ENCODE assay signal across 1 cellular context in genomic region chr3:153273767-153274443, GRCh38.
A peak's percentile ranks its signal among the peaks of the same experiment; 100 is the strongest.
TF ChIP-seq lines count a peak whose summit lies in the region.

No MANE protein-coding gene starts in this region.

TF ChIP-seq in SK-N-SH, 30 proteins besides CTCF, POLR2A, EP300 and RAD21:
- no peak for TF ChIP-seq IRF3 (IDR thresholded peaks at IDR 0.05; ENCODE audit: low read depth, low read length)
- no peak for TF ChIP-seq NRF1 (IDR thresholded peaks at IDR 0.05; ENCODE audit: low read depth, low read length)
- no peak for TF ChIP-seq RXRA (IDR thresholded peaks at IDR 0.05; ENCODE audit: borderline replicate concordance, low read depth)
- TF ChIP-seq RFX5 (IDR thresholded peaks at IDR 0.05; ENCODE audit: low read length) = no peak
- TF ChIP-seq CHD2 (IDR thresholded peaks at IDR 0.05; ENCODE audit: low read length, partially characterized antibody) = no peak
- peak; percentile 67; the same call in 1 of the 2 replicates for TF ChIP-seq FOSL2 (IDR thresholded peaks at IDR 0.05; ENCODE audit: borderline replicate concordance, low read depth)
- TF ChIP-seq TAF1 (IDR thresholded peaks at IDR 0.05; ENCODE audit: borderline replicate concordance, low read depth, low read length) = no peak
- TF ChIP-seq EZH2phosphoT487 (IDR thresholded peaks at IDR 0.05; ENCODE audit: borderline replicate concordance, low read depth) = no peak
- TF ChIP-seq MXI1 (IDR thresholded peaks at IDR 0.05; ENCODE audit: low read depth, low read length) = no peak
- TF ChIP-seq USF1 (IDR thresholded peaks at IDR 0.05; ENCODE audit: borderline replicate concordance, low read depth) = no peak
- peak; percentile 66 for TF ChIP-seq MEF2A (IDR thresholded peaks at IDR 0.05; ENCODE audit: borderline replicate concordance, low read depth)
- no peak for TF ChIP-seq TEAD4 (IDR thresholded peaks at IDR 0.05; ENCODE audit: borderline replicate concordance, insufficient read depth)
- no peak for TF ChIP-seq ZBTB33 (IDR thresholded peaks at IDR 0.05; ENCODE audit: borderline replicate concordance, low read depth)
- TF ChIP-seq RCOR1 (IDR thresholded peaks at IDR 0.05; ENCODE audit: low read length) = no peak
- TF ChIP-seq, protein P1, sequence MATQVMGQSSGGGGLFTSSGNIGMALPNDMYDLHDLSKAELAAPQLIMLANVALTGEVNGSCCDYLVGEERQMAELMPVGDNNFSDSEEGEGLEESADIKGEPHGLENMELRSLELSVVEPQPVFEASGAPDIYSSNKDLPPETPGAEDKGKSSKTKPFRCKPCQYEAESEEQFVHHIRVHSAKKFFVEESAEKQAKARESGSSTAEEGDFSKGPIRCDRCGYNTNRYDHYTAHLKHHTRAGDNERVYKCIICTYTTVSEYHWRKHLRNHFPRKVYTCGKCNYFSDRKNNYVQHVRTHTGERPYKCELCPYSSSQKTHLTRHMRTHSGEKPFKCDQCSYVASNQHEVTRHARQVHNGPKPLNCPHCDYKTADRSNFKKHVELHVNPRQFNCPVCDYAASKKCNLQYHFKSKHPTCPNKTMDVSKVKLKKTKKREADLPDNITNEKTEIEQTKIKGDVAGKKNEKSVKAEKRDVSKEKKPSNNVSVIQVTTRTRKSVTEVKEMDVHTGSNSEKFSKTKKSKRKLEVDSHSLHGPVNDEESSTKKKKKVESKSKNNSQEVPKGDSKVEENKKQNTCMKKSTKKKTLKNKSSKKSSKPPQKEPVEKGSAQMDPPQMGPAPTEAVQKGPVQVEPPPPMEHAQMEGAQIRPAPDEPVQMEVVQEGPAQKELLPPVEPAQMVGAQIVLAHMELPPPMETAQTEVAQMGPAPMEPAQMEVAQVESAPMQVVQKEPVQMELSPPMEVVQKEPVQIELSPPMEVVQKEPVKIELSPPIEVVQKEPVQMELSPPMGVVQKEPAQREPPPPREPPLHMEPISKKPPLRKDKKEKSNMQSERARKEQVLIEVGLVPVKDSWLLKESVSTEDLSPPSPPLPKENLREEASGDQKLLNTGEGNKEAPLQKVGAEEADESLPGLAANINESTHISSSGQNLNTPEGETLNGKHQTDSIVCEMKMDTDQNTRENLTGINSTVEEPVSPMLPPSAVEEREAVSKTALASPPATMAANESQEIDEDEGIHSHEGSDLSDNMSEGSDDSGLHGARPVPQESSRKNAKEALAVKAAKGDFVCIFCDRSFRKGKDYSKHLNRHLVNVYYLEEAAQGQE (IDR thresholded peaks at IDR 0.05; ENCODE audit: low read depth, low read length) = no peak
- TF ChIP-seq POLR2AphosphoS5 (IDR thresholded peaks at IDR 0.05; ENCODE audit: low read depth, low read length) = no peak
- no peak for TF ChIP-seq GATA2 (CRISPR knock-in tag; IDR thresholded peaks at IDR 0.05)
- TF ChIP-seq NFIC (IDR thresholded peaks at IDR 0.05; ENCODE audit: borderline replicate concordance) = 0 out of 2 replicates have a peak, but pooled peaks have one; percentile 6
- no peak for TF ChIP-seq YY1 (IDR thresholded peaks at IDR 0.05; ENCODE audit: low read depth)
- no peak for TF ChIP-seq SIN3A (IDR thresholded peaks at IDR 0.05; ENCODE audit: borderline replicate concordance, low read depth, low read length)
- no peak for TF ChIP-seq FOXM1 (IDR thresholded peaks at IDR 0.05; ENCODE audit: low read depth)
- no peak for TF ChIP-seq SMC3 (IDR thresholded peaks at IDR 0.05; ENCODE audit: low read depth, low read length)
- no peak for TF ChIP-seq ELF1 (IDR thresholded peaks at IDR 0.05)
- TF ChIP-seq, protein P2, sequence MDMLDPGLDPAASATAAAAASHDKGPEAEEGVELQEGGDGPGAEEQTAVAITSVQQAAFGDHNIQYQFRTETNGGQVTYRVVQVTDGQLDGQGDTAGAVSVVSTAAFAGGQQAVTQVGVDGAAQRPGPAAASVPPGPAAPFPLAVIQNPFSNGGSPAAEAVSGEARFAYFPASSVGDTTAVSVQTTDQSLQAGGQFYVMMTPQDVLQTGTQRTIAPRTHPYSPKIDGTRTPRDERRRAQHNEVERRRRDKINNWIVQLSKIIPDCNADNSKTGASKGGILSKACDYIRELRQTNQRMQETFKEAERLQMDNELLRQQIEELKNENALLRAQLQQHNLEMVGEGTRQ (IDR thresholded peaks at IDR 0.05; ENCODE audit: borderline replicate concordance, low read depth, low read length) = no peak
- peak; percentile 47; the same call in 1 of the 2 replicates for TF ChIP-seq JUND (IDR thresholded peaks at IDR 0.05)
- TF ChIP-seq PBX3 (IDR thresholded peaks at IDR 0.05) = no peak; the same call in 1 of the 2 replicates
- no peak for TF ChIP-seq FOXJ3 (CRISPR knock-in tag; IDR thresholded peaks at IDR 0.05)
- no peak for TF ChIP-seq MAX (IDR thresholded peaks at IDR 0.05; ENCODE audit: low read depth)
- TF ChIP-seq GABPA (IDR thresholded peaks at IDR 0.05; ENCODE audit: low read depth) = no peak
- TF ChIP-seq TCF12 (IDR thresholded peaks at IDR 0.05) = peak; percentile 23; the same call in 1 of the 2 replicates
